In the genomic region with DNA sequence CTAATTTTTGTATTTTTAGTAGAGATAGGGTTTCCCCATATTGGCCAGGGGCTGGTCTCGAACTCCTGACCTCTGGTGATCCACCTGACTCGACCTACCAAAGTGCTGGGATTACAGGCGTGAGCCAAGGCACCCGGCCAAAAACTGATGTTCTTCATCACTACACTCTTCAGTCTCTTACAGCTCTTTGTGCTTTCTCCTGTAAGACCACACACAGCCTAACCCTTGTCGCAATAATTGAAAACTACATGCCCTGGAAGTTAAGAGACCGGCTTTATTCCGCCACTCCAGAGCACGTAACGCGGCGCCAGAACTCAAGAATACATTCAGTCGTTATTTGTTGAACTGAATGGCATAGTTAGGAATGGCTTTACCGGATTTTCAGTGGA, we compare ENCODE assay signal across 8 cellular contexts. TPM values are rescaled to one million over a fixed set of nuclear protein-coding genes. Genes with fewer than 3 reads are reported as not detected.
DNase-seq lines count a peak whose midpoint lies in the region; ATAC-seq and TF ChIP-seq lines count a peak whose summit lies in the region.

No MANE protein-coding gene starts in this region.

- H3K27me3 ChIP-seq in thoracic aorta (replicated peaks; ENCODE audit: insufficient read depth) = no peaks in the 10 kb centered on the region

- H3K4me3 Mint-ChIP-seq in activated CD4-positive, alpha-beta T cell treated with anti-CD3 and anti-CD28 coated beads, Interleukin-2, amount 10 ng/mL, durations not matched to agents 24 days and 14 days = peak overlapping the region; percentile 88
- peak overlapping the region; percentile 100 for H3K4me3 Mint-ChIP-seq in activated naive CD8-positive, alpha-beta T cell treated with anti-CD3 and anti-CD28 coated beads, Interleukin-2, amount 50 U/mL, for 24 hours

- H3K9me3 ChIP-seq in thoracic aorta = no peaks in the 10 kb centered on the region

- peaks cover 7 to 16% of the 10 kb centered on the region in 2 donors for H3K4me1 ChIP-seq in thoracic aorta (ENCODE audit: control insufficient read depth in 1 of 2, low read depth in 2 of 2)

- H3K9me3 Mint-ChIP-seq in activated CD4-positive, alpha-beta T cell treated with anti-CD3 and anti-CD28 coated beads, Interleukin-2, amount 10 ng/mL, durations not matched to agents 24 days and 14 days = no peaks in the 10 kb centered on the region
- no peaks in the 10 kb centered on the region for H3K9me3 Mint-ChIP-seq in activated naive CD8-positive, alpha-beta T cell treated with anti-CD3 and anti-CD28 coated beads, Interleukin-2, amount 50 U/mL, for 24 hours

- no peak for ATAC-seq in activated naive CD8-positive, alpha-beta T cell treated with anti-CD3 and anti-CD28 coated beads, Interleukin-2, amount 50 U/mL, for 24 hours
- ATAC-seq in left colon = peak; percentile 30
- no peak for ATAC-seq in thoracic aorta (ENCODE audit: insufficient number of reproducible peaks, low FRiP score, low read depth)
- no peak for ATAC-seq in GM21576 (IDR thresholded peaks at IDR 0.05; ENCODE audit: unreplicated experiment)

- intact Hi-C loops in activated CD4-positive, alpha-beta T cell treated with anti-CD3 and anti-CD28 coated beads, Interleukin-2, amount 10 ng/mL, durations not matched to agents 24 days and 14 days (cut with micrococcal nuclease) = loop anchor here (1.0 to 2.0 kb wide), 5 partner anchors 8 to 144 kb away; partner anchors contain the start of gene NAXE
- intact Hi-C loops in left colon (cut with DNase I, micrococcal nuclease) = loop anchor here in 1 of 2 donors (5.0 to 10.0 kb wide), 2 partner anchors 153 to 216 kb away; no protein-coding TSS in a partner anchor

- peaks cover 41% of the 10 kb centered on the region for H3K36me3 Mint-ChIP-seq in activated CD4-positive, alpha-beta T cell treated with anti-CD3 and anti-CD28 coated beads, Interleukin-2, amount 10 ng/mL, durations not matched to agents 24 days and 14 days (ENCODE audit: low read depth)
- peaks cover 47% of the 10 kb centered on the region for H3K36me3 Mint-ChIP-seq in activated naive CD8-positive, alpha-beta T cell treated with anti-CD3 and anti-CD28 coated beads, Interleukin-2, amount 50 U/mL, for 24 hours (ENCODE audit: low read depth)

- H3K4me3 ChIP-seq in thoracic aorta = peak overlapping the region; percentile 74

- peaks cover 7% of the 10 kb centered on the region for H3K36me3 ChIP-seq in thoracic aorta

- peaks cover 33% of the 10 kb centered on the region for H3K4me1 Mint-ChIP-seq in activated CD4-positive, alpha-beta T cell treated with anti-CD3 and anti-CD28 coated beads, Interleukin-2, amount 10 ng/mL, durations not matched to agents 24 days and 14 days
- peaks cover 44% of the 10 kb centered on the region for H3K4me1 Mint-ChIP-seq in activated naive CD8-positive, alpha-beta T cell treated with anti-CD3 and anti-CD28 coated beads, Interleukin-2, amount 50 U/mL, for 24 hours

- no peaks in the 10 kb centered on the region for H3K27me3 Mint-ChIP-seq in activated CD4-positive, alpha-beta T cell treated with anti-CD3 and anti-CD28 coated beads, Interleukin-2, amount 10 ng/mL, durations not matched to agents 24 days and 14 days
- no peaks in the 10 kb centered on the region for H3K27me3 Mint-ChIP-seq in activated naive CD8-positive, alpha-beta T cell treated with anti-CD3 and anti-CD28 coated beads, Interleukin-2, amount 50 U/mL, for 24 hours

- H3K27ac Mint-ChIP-seq in activated CD4-positive, alpha-beta T cell treated with anti-CD3 and anti-CD28 coated beads, Interleukin-2, amount 10 ng/mL, durations not matched to agents 24 days and 14 days = peak overlapping the region; percentile 98
- H3K27ac Mint-ChIP-seq in activated naive CD8-positive, alpha-beta T cell treated with anti-CD3 and anti-CD28 coated beads, Interleukin-2, amount 50 U/mL, for 24 hours = peak overlapping the region; percentile 100

- no peak for TF ChIP-seq CTCF in thoracic aorta (IDR thresholded peaks at IDR 0.05)

- H3K27ac ChIP-seq in thoracic aorta = peak overlapping the region; percentile 44 to 75

- peak; percentile 62 for DNase-seq in activated CD4-positive, alpha-beta T cell treated with anti-CD3 and anti-CD28 coated beads, Interleukin-2, amount 10 ng/mL, durations not matched to agents 24 days and 14 days
- DNase-seq in activated CD4-positive, alpha-beta T cell treated with anti-CD3 and anti-CD28 coated beads, Interleukin-2, amount 50 U/mL, for 4 hours = no peak
- DNase-seq in activated naive CD8-positive, alpha-beta T cell treated with anti-CD3 and anti-CD28 coated beads, Interleukin-2, amount 50 U/mL, for 24 hours = peak; percentile 28
- DNase-seq in left colon (peak in 1 of 2 donors; percentile 18), thoracic aorta (ENCODE audit: low spot score) (no peak), activated gamma-delta T cell treated with Interleukin-2 at 50 U/mL for 16 hours (no peak), NCI-H82 treated with DMSO at 0.1 percent for 48 hours (lab: John Stamatoyannopoulos, UW; ENCODE audit: unreplicated experiment) (no peak)

RNA-seq across cellular contexts. Expression of gene GPATCH4, which starts 0.6 kb away (rescaled TPM):
- 99.0 and 99.2 TPM in 2 replicates for total RNA-seq in activated CD4-positive, alpha-beta T cell treated with anti-CD3 and anti-CD28 coated beads, Interleukin-2, amount 10 ng/mL, durations not matched to agents 24 days and 14 days
- total RNA-seq in left colon = 10 to 100 TPM; 13.8 to 20.1 TPM
- 10 to 100 TPM in 1 of 2 donors, 1 to 10 TPM in 1; 8.1 to 69.3 TPM for total RNA-seq in thoracic aorta

RNA-seq across cellular contexts. Expression of gene NAXE, which starts 9.2 kb away (rescaled TPM):
- total RNA-seq in activated CD4-positive, alpha-beta T cell treated with anti-CD3 and anti-CD28 coated beads, Interleukin-2, amount 10 ng/mL, durations not matched to agents 24 days and 14 days = 84.1 and 90.2 TPM in 2 replicates
- total RNA-seq in left colon = 10 to 100 TPM; 78.0 to 87.7 TPM
- total RNA-seq in thoracic aorta = 10 to 100 TPM; 38.3 to 66.5 TPM

RNA-seq across cellular contexts. Expression of gene HAPLN2, which starts 18.5 kb away (rescaled TPM):
- total RNA-seq in activated CD4-positive, alpha-beta T cell treated with anti-CD3 and anti-CD28 coated beads, Interleukin-2, amount 10 ng/mL, durations not matched to agents 24 days and 14 days = not detected in 2 replicates
- total RNA-seq in left colon (not detected), thoracic aorta (1 to 10 TPM in 1 of 2 donors, not detected in 1; 1.2 TPM)

RNA-seq across cellular contexts. Expression of gene TTC24, which starts 21.2 kb away (rescaled TPM):
- total RNA-seq in activated CD4-positive, alpha-beta T cell treated with anti-CD3 and anti-CD28 coated beads, Interleukin-2, amount 10 ng/mL, durations not matched to agents 24 days and 14 days = 4.6 and 5.4 TPM in 2 replicates
- total RNA-seq in left colon (under 1 TPM in 1 of 2 donors, not detected in 1; 0.28 TPM), thoracic aorta (not detected)

RNA-seq across cellular contexts. Expression of gene IQGAP3, which starts 28.4 kb away (rescaled TPM):
- 10.5 and 11.2 TPM in 2 replicates for total RNA-seq in activated CD4-positive, alpha-beta T cell treated with anti-CD3 and anti-CD28 coated beads, Interleukin-2, amount 10 ng/mL, durations not matched to agents 24 days and 14 days
- total RNA-seq in left colon (10 to 100 TPM in 1 of 2 donors, 1 to 10 TPM in 1; 2.8 to 10.5 TPM), thoracic aorta (1 to 10 TPM; 2.2 to 3.5 TPM)

Comparison
In these comparisons a context has a peak if more than half of its experiments do, and no peak if none do; other contexts are left out.
1. DNase-seq: peak in activated CD4-positive, alpha-beta T cell treated with anti-CD3 and anti-CD28 coated beads, Interleukin-2, amount 10 ng/mL, durations not matched to agents 24 days and 14 days (single experiment) and activated naive CD8-positive, alpha-beta T cell treated with anti-CD3 and anti-CD28 coated beads, Interleukin-2, amount 50 U/mL, for 24 hours (single experiment); none in activated CD4-positive, alpha-beta T cell treated with anti-CD3 and anti-CD28 coated beads, Interleukin-2, amount 50 U/mL, for 4 hours (0 of 2), thoracic aorta (single experiment), activated gamma-delta T cell treated with Interleukin-2 at 50 U/mL for 16 hours (single experiment) and NCI-H82 treated with DMSO at 0.1 percent for 48 hours (single experiment).